Comparison of ENCODE assay signal across 27 cellular contexts in the genomic region with DNA sequence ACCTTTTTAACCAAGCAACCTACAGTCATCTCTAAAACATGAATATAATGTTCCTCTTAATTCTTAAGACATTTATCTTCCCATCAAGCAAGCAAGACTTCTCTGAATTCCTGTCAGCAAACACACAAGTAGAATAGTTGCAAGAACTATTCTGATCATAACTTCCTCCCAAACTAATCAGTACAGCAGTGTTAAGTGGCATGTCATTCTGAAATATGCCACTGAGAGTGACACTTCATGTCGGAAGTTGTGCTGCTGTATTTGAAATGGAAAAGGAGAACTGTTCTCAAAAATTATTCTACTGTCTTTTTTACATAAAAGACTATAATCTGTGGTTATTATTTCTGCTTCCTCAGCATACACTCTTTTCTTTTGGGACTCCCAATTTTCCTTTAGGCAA.
"Had no signal": no experiment of that assay in that cellular context is flagged by ENCODE, and none has a peak within 500 bp of the region (broad histone marks: within the 10 kb centered on the region; RNA-seq: fewer than 3 reads in every experiment).

No MANE protein-coding gene starts in this region.

- H3K4me1 Mint-ChIP-seq: activated CD4-positive, alpha-beta T cell treated with anti-CD3 and anti-CD28 coated beads, Interleukin-2, amount 10 ng/mL, durations not matched to agents 24 days and 14 days; activated naive CD8-positive, alpha-beta T cell treated with anti-CD3 and anti-CD28 coated beads for 36 hours; activated T-helper 17 cell treated with anti-CD3 and anti-CD28 coated beads, Interleukin-2, amount 50 U/mL, for 72 hours had no signal

- H3K27me3 Mint-ChIP-seq: activated CD4-positive, alpha-beta T cell treated with anti-CD3 and anti-CD28 coated beads, Interleukin-2, amount 10 ng/mL, durations not matched to agents 24 days and 14 days; activated CD8-positive, alpha-beta T cell treated with anti-CD3 and anti-CD28 coated beads for 36 hours; activated naive CD8-positive, alpha-beta T cell treated with anti-CD3 and anti-CD28 coated beads for 36 hours; activated T-helper 17 cell treated with anti-CD3 and anti-CD28 coated beads, Interleukin-2, amount 50 U/mL, for 72 hours had no signal

- H3K36me3 Mint-ChIP-seq: activated naive CD8-positive, alpha-beta T cell treated with anti-CD3 and anti-CD28 coated beads for 36 hours had no signal

- H3K4me1 ChIP-seq: body of pancreas, breast epithelium, SJCRH30 had no signal

- H3K27me3 ChIP-seq: body of pancreas, breast epithelium, SJCRH30 had no signal

- ATAC-seq: activated CD8-positive, alpha-beta T cell treated with anti-CD3 and anti-CD28 coated beads for 36 hours; activated T-cell treated with anti-CD3 and anti-CD28 coated beads, Interleukin-2, amount 50 U/mL, for 72 hours; activated T-helper 17 cell treated with anti-CD3 and anti-CD28 coated beads, Interleukin-2, amount 50 U/mL, for 72 hours; body of pancreas had no signal

- H3K9ac ChIP-seq: KMS-11 had no signal

- DNase-seq: activated CD4-positive, alpha-beta T cell treated with anti-CD3 and anti-CD28 coated beads, Interleukin-2, amount 10 ng/mL, durations not matched to agents 24 days and 14 days; activated CD4-positive, alpha-beta T cell treated with anti-CD3 and anti-CD28 coated beads, Interleukin-2, amount 50 U/mL, for 4 hours; activated CD8-positive, alpha-beta T cell treated with anti-CD3 and anti-CD28 coated beads for 36 hours; activated effector memory CD4-positive, alpha-beta T cell treated with anti-CD3 and anti-CD28 coated beads, Interleukin-2, amount 50 U/mL, for 16 hours; activated naive CD4-positive, alpha-beta T cell; activated naive CD4-positive, alpha-beta T cell treated with anti-CD3 and anti-CD28 coated beads, Interleukin-2, amount 50 U/mL, for 16 hours; activated naive CD8-positive, alpha-beta T cell treated with anti-CD3 and anti-CD28 coated beads for 36 hours; activated T-cell treated with anti-CD3 and anti-CD28 coated beads, Interleukin-2, amount 50 U/mL, for 1 hour; activated T-cell treated with anti-CD3 and anti-CD28 coated beads, Interleukin-2, amount 50 U/mL, for 72 hours; body of pancreas; MM.1S; MV-4-11; NCI-H1092; NCI-H1436 treated with DMSO at 0.1 percent for 48 hours; NCI-H1694 treated with DMSO at 0.1 percent for 48 hours; NCI-H2029; NCI-H510A; NCI-H526; NCI-H748 treated with DMSO at 0.1 percent for 48 hours; Right ventricle myocardium superior; SJCRH30 had no signal

- H3K27ac ChIP-seq: body of pancreas, breast epithelium, KMS-11, SJCRH30, SK-N-MC had no signal

- H3K4me3 Mint-ChIP-seq: activated CD4-positive, alpha-beta T cell treated with anti-CD3 and anti-CD28 coated beads, Interleukin-2, amount 10 ng/mL, durations not matched to agents 24 days and 14 days; activated CD8-positive, alpha-beta T cell treated with anti-CD3 and anti-CD28 coated beads for 36 hours; activated naive CD8-positive, alpha-beta T cell treated with anti-CD3 and anti-CD28 coated beads for 36 hours; activated T-cell treated with anti-CD3 and anti-CD28 coated beads, Interleukin-2, amount 50 U/mL, for 72 hours; activated T-helper 17 cell treated with anti-CD3 and anti-CD28 coated beads, Interleukin-2, amount 50 U/mL, for 72 hours; T-helper 1 cell treated with Interleukin-12 subunit alpha and Interleukin-12 subunit beta and Interleukin-4 antibody, amounts not matched to agents 30 μg/mL and 1 μg/mL, for 36 hours; T-helper 2 cell treated with Interferon-gamma antibody and Interleukin-4, amounts not matched to agents 5 μg/mL and 100 μg/mL, for 36 hours had no signal

- H3K36me3 ChIP-seq: breast epithelium, SJCRH30 had no signal

- H3K4me2 ChIP-seq: KMS-11 had no signal

- H3K9me3 Mint-ChIP-seq: activated CD4-positive, alpha-beta T cell treated with anti-CD3 and anti-CD28 coated beads, Interleukin-2, amount 10 ng/mL, durations not matched to agents 24 days and 14 days; T-helper 1 cell treated with Interleukin-12 subunit alpha and Interleukin-12 subunit beta and Interleukin-4 antibody, amounts not matched to agents 30 μg/mL and 1 μg/mL, for 36 hours; T-helper 2 cell treated with Interferon-gamma antibody and Interleukin-4, amounts not matched to agents 5 μg/mL and 100 μg/mL, for 36 hours had no signal

- H3K4me3 ChIP-seq: body of pancreas, breast epithelium, SJCRH30, SK-N-MC had no signal

- H3K9me3 ChIP-seq: body of pancreas, SJCRH30 had no signal

- H3K27ac Mint-ChIP-seq: activated CD4-positive, alpha-beta T cell treated with anti-CD3 and anti-CD28 coated beads, Interleukin-2, amount 10 ng/mL, durations not matched to agents 24 days and 14 days; activated CD8-positive, alpha-beta T cell treated with anti-CD3 and anti-CD28 coated beads for 36 hours; activated naive CD8-positive, alpha-beta T cell treated with anti-CD3 and anti-CD28 coated beads for 36 hours; activated T-cell treated with anti-CD3 and anti-CD28 coated beads, Interleukin-2, amount 50 U/mL, for 72 hours; activated T-helper 17 cell treated with anti-CD3 and anti-CD28 coated beads, Interleukin-2, amount 50 U/mL, for 72 hours; T-helper 1 cell treated with Interleukin-12 subunit alpha and Interleukin-12 subunit beta and Interleukin-4 antibody, amounts not matched to agents 30 μg/mL and 1 μg/mL, for 36 hours; T-helper 2 cell treated with Interferon-gamma antibody and Interleukin-4, amounts not matched to agents 5 μg/mL and 100 μg/mL, for 36 hours had no signal
